11 cellular contexts compared by ENCODE assay signal in the genomic region with DNA sequence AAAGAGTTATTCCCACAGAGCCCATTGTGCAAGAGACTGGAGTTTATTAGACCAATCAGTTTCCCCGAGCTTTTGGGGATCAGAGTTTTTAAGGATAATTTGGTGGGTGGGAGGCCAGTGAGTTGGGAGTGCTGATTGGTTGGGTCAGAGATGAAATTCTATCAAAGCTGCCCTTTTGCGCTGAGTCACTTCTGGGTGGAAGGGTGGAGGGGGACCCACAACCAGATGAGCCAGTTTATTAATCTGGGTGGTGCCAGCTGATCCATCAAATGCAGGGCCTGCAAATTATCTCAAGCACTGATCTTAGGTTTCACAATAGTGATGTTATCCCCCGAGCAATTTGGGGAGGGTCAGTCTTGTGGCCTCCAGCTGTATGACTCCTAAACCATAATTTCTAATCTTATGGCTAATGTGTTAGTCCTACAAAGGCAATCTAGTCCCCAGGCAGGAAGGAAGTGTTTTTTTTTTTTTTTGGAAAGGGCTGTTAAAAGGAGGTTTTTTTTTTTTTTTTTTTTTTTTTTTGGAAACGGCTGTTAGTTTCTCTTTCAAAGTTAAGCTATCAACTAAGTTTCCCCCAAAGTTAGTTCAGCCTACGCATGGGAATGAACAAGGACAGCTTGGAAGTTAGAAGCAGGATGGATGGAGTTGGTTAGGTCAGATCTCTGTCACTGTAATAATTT. TPM values are rescaled to one million over a fixed set of nuclear protein-coding genes. Genes with fewer than 3 reads are reported as not detected.
A peak's percentile ranks its signal among the peaks of the same experiment; 100 is the strongest.
DNase-seq lines count a peak whose midpoint lies in the region; ATAC-seq and TF ChIP-seq lines count a peak whose summit lies in the region.
"Had no signal": no experiment of that assay in that cellular context is flagged by ENCODE, and none has a peak within 500 bp of the region (broad histone marks: within the 10 kb centered on the region; RNA-seq: fewer than 3 reads in every experiment).

No MANE protein-coding gene starts in this region.

- H3K9me3 ChIP-seq in CD4-positive, alpha-beta memory T cell (ENCODE audit: control insufficient read depth in 1 of 2, low read length in 2 of 2) = no peaks in the 10 kb centered on the region
- H3K9me3 ChIP-seq in mesenchymal stem cell (ENCODE audit: control insufficient read depth, low read length) (no peaks in the 10 kb centered on the region), SK-N-SH (no peaks in the 10 kb centered on the region)

- no peaks in the 10 kb centered on the region for H3K9me2 ChIP-seq in SK-N-SH

- no peak overlapping the region for H3K14ac ChIP-seq in mesenchymal stem cell (ENCODE audit: low read length in 2 of 2)

- no peaks in the 10 kb centered on the region for H3F3A ChIP-seq in SK-N-SH (replicated peaks; ENCODE audit: insufficient read depth)

- no peaks in the 10 kb centered on the region for H3K79me2 ChIP-seq in SK-N-SH (ENCODE audit: insufficient read depth)

- H3K18ac ChIP-seq in mesenchymal stem cell (ENCODE audit: low read depth in 1 of 2, low read length in 2 of 2) = no peak overlapping the region

- no peak overlapping the region for H2BK120ac ChIP-seq in mesenchymal stem cell (ENCODE audit: low read depth, low read length)

- H2BK15ac ChIP-seq in mesenchymal stem cell (ENCODE audit: low read depth, poor library complexity, severe bottlenecking) = no peak overlapping the region

- H3K9ac ChIP-seq in mesenchymal stem cell (ENCODE audit: low read length) (peak overlapping the region; percentile 84), SK-N-SH (no peak overlapping the region)

- no peak overlapping the region for H3K4me3 ChIP-seq in CD4-positive, alpha-beta memory T cell (ENCODE audit: low read length in 2 of 2)
- H3K4me3 ChIP-seq in mesenchymal stem cell (ENCODE audit: insufficient read depth in 1 of 2, low read depth in 1 of 2, low read length in 2 of 2) (peak overlapping the region in 1 of 2 experiments; percentile 34), coronary artery (no peak overlapping the region), SK-N-SH (ENCODE audit: low read depth in 2 of 2, low read length in 1 of 2) (no peak overlapping the region)

- no peak overlapping the region for H2BK12ac ChIP-seq in mesenchymal stem cell (ENCODE audit: low read length in 2 of 2)

- no peak for TF ChIP-seq RAD21 in SK-N-SH (IDR thresholded peaks at IDR 0.05; ENCODE audit: low read length)

- no peaks in the 10 kb centered on the region for H4K20me1 ChIP-seq in SK-N-SH (ENCODE audit: insufficient read depth)

- no peak for TF ChIP-seq CTCF in coronary artery (IDR thresholded peaks at IDR 0.05)
- no peak for TF ChIP-seq CTCF in SK-N-SH (IDR thresholded peaks at IDR 0.05)

- H2AK5ac ChIP-seq in mesenchymal stem cell (ENCODE audit: low read length, severe bottlenecking) = no peak overlapping the region

- peaks cover 12% of the 10 kb centered on the region for H3K4me1 ChIP-seq in CD4-positive, alpha-beta memory T cell (ENCODE audit: insufficient read depth, low read length)
- H3K4me1 ChIP-seq in mesenchymal stem cell (ENCODE audit: control insufficient read depth, insufficient read depth, low read depth, low read length) = peaks cover 1% of the 10 kb centered on the region
- H3K4me1 ChIP-seq in SK-N-SH (ENCODE audit: control insufficient read depth in 1 of 2, insufficient read depth in 2 of 2, low read depth in 1 of 2, low read length in 1 of 2) = no peaks in the 10 kb centered on the region

- H3K27me3 Mint-ChIP-seq in CD4-positive, alpha-beta memory T cell = no peaks in the 10 kb centered on the region
- H3K27me3 Mint-ChIP-seq in activated naive CD8-positive, alpha-beta T cell treated with anti-CD3 and anti-CD28 coated beads for 36 hours = no peaks in the 10 kb centered on the region

- H3K4ac ChIP-seq in mesenchymal stem cell (ENCODE audit: low read depth in 1 of 2, low read length in 2 of 2) = no peak overlapping the region

- WGBS in mesenchymal stem cell = 99% methylated on average over 4 of the region's 5 CpGs
- WGBS in SK-N-SH (ENCODE audit: low lambda C conversion rate) = 59% methylated on average over 5 of the region's 5 CpGs

- H3K4me2 ChIP-seq in mesenchymal stem cell (ENCODE audit: low read length, poor library complexity, severe bottlenecking) = no peak overlapping the region
- H3K4me2 ChIP-seq in SK-N-SH = no peak overlapping the region

- peaks cover 13 to 37% (median 24%) of the 10 kb centered on the region in 4 donors for H3K4me1 Mint-ChIP-seq in CD4-positive, alpha-beta memory T cell
- H3K4me1 Mint-ChIP-seq in activated naive CD8-positive, alpha-beta T cell treated with anti-CD3 and anti-CD28 coated beads for 36 hours = peaks cover 13% of the 10 kb centered on the region

- no peak overlapping the region for H3K23ac ChIP-seq in mesenchymal stem cell (ENCODE audit: low read length in 2 of 2)

- H3K79me1 ChIP-seq in mesenchymal stem cell (replicated peaks; ENCODE audit: low read length, poor library complexity, severe bottlenecking) = peaks cover 20% of the 10 kb centered on the region

- peaks cover 2 to 7% of the 10 kb centered on the region in 2 donors for H3K36me3 Mint-ChIP-seq in CD4-positive, alpha-beta memory T cell
- peaks cover 8% of the 10 kb centered on the region for H3K36me3 Mint-ChIP-seq in activated naive CD8-positive, alpha-beta T cell treated with anti-CD3 and anti-CD28 coated beads for 36 hours

- no peak for TF ChIP-seq EP300 in SK-N-SH (IDR thresholded peaks at IDR 0.05; ENCODE audit: borderline replicate concordance in 1 of 2, low read depth in 1 of 2, low read length in 1 of 2)

- no peaks in the 10 kb centered on the region for H3K36me3 ChIP-seq in CD4-positive, alpha-beta memory T cell (ENCODE audit: insufficient read depth, low read length)
- H3K36me3 ChIP-seq in mesenchymal stem cell (ENCODE audit: control insufficient read depth in 1 of 2, insufficient read depth in 2 of 2, low read depth in 1 of 2, low read length in 2 of 2) = peaks cover 11 to 49% of the 10 kb centered on the region in 2 experiments
- peaks cover 19 to 22% of the 10 kb centered on the region in 2 experiments for H3K36me3 ChIP-seq in SK-N-SH (replicated peaks in 1 of 2; ENCODE audit: control insufficient read depth in 1 of 2, insufficient read depth in 2 of 2, low read length in 1 of 2)

- H2BK5ac ChIP-seq in mesenchymal stem cell (ENCODE audit: low read depth, low read length, poor library complexity, severe bottlenecking) = no peak overlapping the region

- H3K27me3 ChIP-seq in CD4-positive, alpha-beta memory T cell (ENCODE audit: insufficient read depth, low read length) = no peaks in the 10 kb centered on the region
- H3K27me3 ChIP-seq in mesenchymal stem cell (ENCODE audit: control insufficient read depth in 1 of 2, insufficient read depth in 1 of 2, low read length in 2 of 2) = no peaks in the 10 kb centered on the region
- H3K27me3 ChIP-seq in SK-N-SH (ENCODE audit: insufficient read depth) = no peaks in the 10 kb centered on the region

- intact Hi-C loops in CD4-positive, alpha-beta memory T cell (cut with micrococcal nuclease) = no loop called here

- peak overlapping the region; percentile 33 to 97 (median 93) for H3K27ac Mint-ChIP-seq in CD4-positive, alpha-beta memory T cell
- peak overlapping the region; percentile 51 for H3K27ac Mint-ChIP-seq in activated naive CD8-positive, alpha-beta T cell treated with anti-CD3 and anti-CD28 coated beads for 36 hours

- peak overlapping the region in 7 of 8 donors; percentile 55 to 82 (median 76) for H3K4me3 Mint-ChIP-seq in CD4-positive, alpha-beta memory T cell
- H3K4me3 Mint-ChIP-seq in activated naive CD8-positive, alpha-beta T cell treated with anti-CD3 and anti-CD28 coated beads for 36 hours = no peak overlapping the region

- H3K27ac ChIP-seq in CD4-positive, alpha-beta memory T cell (ENCODE audit: low read depth, low read length) = peak overlapping the region; percentile 10
- H3K27ac ChIP-seq in mesenchymal stem cell (ENCODE audit: low read length, poor library complexity, severe bottlenecking) (no peak overlapping the region), coronary artery (peak overlapping the region in 1 of 2 donors; percentile 59), SK-N-SH (ENCODE audit: low read depth in 2 of 2, low read length in 1 of 2) (no peak overlapping the region)

- peaks cover 0 to 2% (median 0%) of the 10 kb centered on the region in 8 donors for H3K9me3 Mint-ChIP-seq in CD4-positive, alpha-beta memory T cell
- no peaks in the 10 kb centered on the region for H3K9me3 Mint-ChIP-seq in activated naive CD8-positive, alpha-beta T cell treated with anti-CD3 and anti-CD28 coated beads for 36 hours

- peak in 2 of 5 donors; percentile 8 to 11 for DNase-seq in CD4-positive, alpha-beta memory T cell
- DNase-seq in HT-29 (ENCODE audit: low spot score) (peak; percentile 16), mesenchymal stem cell (no peak), coronary artery (ENCODE audit: low spot score) (no peak), SK-N-SH (no peak), putamen (ENCODE audit: low spot score) (no peak)
- DNase-seq in activated naive CD8-positive, alpha-beta T cell treated with anti-CD3 and anti-CD28 coated beads for 36 hours = no peak
- DNase-seq: NCI-H2107, retina, T1000 had no signal

- ATAC-seq in GM21360 (IDR thresholded peaks at IDR 0.05; ENCODE audit: unreplicated experiment) = no peak

- H4K8ac ChIP-seq in mesenchymal stem cell (ENCODE audit: low read length) = no peak overlapping the region

- no peak overlapping the region for H4K91ac ChIP-seq in mesenchymal stem cell (ENCODE audit: low read length)

- CTCF ChIA-PET in CD4-positive, alpha-beta memory T cell (lab: Charles Lee; ENCODE audit: partially characterized antibody) = interaction anchor here (0.7 to 2.4 kb wide), 3 partner anchors 28 to 175 kb away, joined by 3 to 13 read pairs (median 4); no protein-coding TSS in a partner anchor
- CTCF ChIA-PET in SK-N-SH (lab: Yijun Ruan, JAX) = interaction anchor here (0.9 to 1.6 kb wide), 7 partner anchors 10 to 186 kb away, joined by 3 to 8 read pairs (median 4); no protein-coding TSS in a partner anchor

- H2AFZ ChIP-seq in mesenchymal stem cell (ENCODE audit: low read depth, low read length) (no peak overlapping the region), SK-N-SH (ENCODE audit: low read depth) (no peak overlapping the region)

- POLR2A ChIA-PET in CD4-positive, alpha-beta memory T cell (lab: Charles Lee; ENCODE audit: partially characterized antibody) = interaction anchor here (3.3 kb wide), 1 partner anchor 44 kb away, joined by 12 read pairs; a partner anchor contains a TSS
- POLR2A ChIA-PET in SK-N-SH (lab: Yijun Ruan, JAX) = interaction anchor here (0.6 kb wide), 1 partner anchor 45 kb away, joined by 3 read pairs; a partner anchor contains a TSS

RNA-seq across cellular contexts. Expression of a gene that starts 7.4 kb away (rescaled TPM):
- under 1 TPM; 0.39 to 0.90 TPM for total RNA-seq in CD4-positive, alpha-beta memory T cell
- polyA plus RNA-seq in CD4-positive, alpha-beta memory T cell = under 1 TPM; 0.29 to 0.73 TPM
- total RNA-seq in HT-29 (2014; rRNA removed; shearing (Covaris generic)) = 4.8 and 5.6 TPM in 2 replicates
- total RNA-seq in activated naive CD8-positive, alpha-beta T cell treated with anti-CD3 and anti-CD28 coated beads for 36 hours = under 1 TPM; 0.20 to 0.21 TPM
- polyA plus RNA-seq in mesenchymal stem cell (2013, experiment 1 of 2) = 11.9 TPM
- 12.4 TPM for polyA plus RNA-seq in mesenchymal stem cell (2013, experiment 2 of 2)
- 3.0 and 5.2 TPM in 2 replicates for polyA plus RNA-seq in SK-N-SH (2012; rRNA removed)
- 5.5 and 5.8 TPM in 2 replicates for polyA plus RNA-seq in SK-N-SH (2012; cell fraction: cytosol; rRNA removed)
- 1.4 and 3.2 TPM in 2 replicates for polyA plus RNA-seq in SK-N-SH (2012; cell fraction: nucleus; rRNA removed)

RNA-seq across cellular contexts. Expression of a gene that starts 24.0 kb away (rescaled TPM):
- total RNA-seq in CD4-positive, alpha-beta memory T cell = 10 to 100 TPM; 64.5 to 69.6 TPM
- polyA plus RNA-seq in CD4-positive, alpha-beta memory T cell = 100 to 1,000 TPM; 264 to 325 TPM
- 106 and 140 TPM in 2 replicates for total RNA-seq in HT-29 (2014; rRNA removed; shearing (Covaris generic))
- total RNA-seq in activated naive CD8-positive, alpha-beta T cell treated with anti-CD3 and anti-CD28 coated beads for 36 hours = 100 to 1,000 TPM; 170 to 173 TPM
- 272 TPM for polyA plus RNA-seq in mesenchymal stem cell (2013, experiment 1 of 2)
- 279 TPM for polyA plus RNA-seq in mesenchymal stem cell (2013, experiment 2 of 2)
- polyA plus RNA-seq in SK-N-SH (2012; rRNA removed) = 442 and 636 TPM in 2 replicates
- 477 and 520 TPM in 2 replicates for polyA plus RNA-seq in SK-N-SH (2012; cell fraction: cytosol; rRNA removed)
- polyA plus RNA-seq in SK-N-SH (2012; cell fraction: nucleus; rRNA removed) = 159 and 164 TPM in 2 replicates

RNA-seq across cellular contexts. Expression of a gene that starts 44.3 kb away (rescaled TPM):
- 10 to 100 TPM; 47.7 to 51.4 TPM for total RNA-seq in CD4-positive, alpha-beta memory T cell
- polyA plus RNA-seq in CD4-positive, alpha-beta memory T cell = 10 to 100 TPM in 1 of 2 donors, 1 to 10 TPM in 1; 6.8 to 10.8 TPM
- 60.8 and 67.9 TPM in 2 replicates for total RNA-seq in HT-29 (2014; rRNA removed; shearing (Covaris generic))
- total RNA-seq in activated naive CD8-positive, alpha-beta T cell treated with anti-CD3 and anti-CD28 coated beads for 36 hours = 10 to 100 TPM; 69.8 to 71.0 TPM
- polyA plus RNA-seq in mesenchymal stem cell (2013, experiment 1 of 2) = 5.2 TPM
- 4.8 TPM for polyA plus RNA-seq in mesenchymal stem cell (2013, experiment 2 of 2)
- 3.8 and 4.7 TPM in 2 replicates for polyA plus RNA-seq in SK-N-SH (2012; rRNA removed)
- polyA plus RNA-seq in SK-N-SH (2012; cell fraction: cytosol; rRNA removed) = 2.6 and 3.5 TPM in 2 replicates
- 6.0 and 7.0 TPM in 2 replicates for polyA plus RNA-seq in SK-N-SH (2012; cell fraction: nucleus; rRNA removed)
